8 cellular contexts compared by ENCODE assay signal in the genomic region with DNA sequence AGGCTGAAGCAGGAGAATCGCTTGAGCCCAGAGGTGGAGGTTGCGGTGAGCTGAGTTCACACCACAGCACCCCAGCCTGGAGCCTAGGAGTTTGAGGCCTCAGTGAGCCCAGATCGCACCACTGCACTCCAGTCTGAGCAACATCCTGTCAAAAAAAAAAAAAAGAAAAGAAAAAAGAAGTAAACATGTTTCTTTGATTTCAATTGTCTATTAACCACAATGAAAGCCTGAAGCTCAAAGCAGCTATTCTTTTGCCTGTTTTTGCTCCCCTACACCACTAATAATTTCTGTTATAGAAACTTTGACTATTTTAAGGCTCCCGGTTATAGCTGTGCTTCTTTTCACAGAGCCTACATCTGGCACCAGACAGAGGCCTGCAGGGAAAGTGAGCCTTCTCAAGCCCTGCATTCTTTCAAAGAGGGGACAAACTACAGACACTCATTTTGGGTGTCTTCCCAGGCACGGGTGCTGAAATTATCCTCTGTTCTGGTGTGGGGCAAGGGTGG. TPM values are rescaled to one million over a fixed set of nuclear protein-coding genes. Genes with fewer than 3 reads are reported as not detected.
A peak's percentile ranks its signal among the peaks of the same experiment; 100 is the strongest.
DNase-seq lines count a peak whose midpoint lies in the region; ATAC-seq and TF ChIP-seq lines count a peak whose summit lies in the region.

No MANE protein-coding gene starts in this region.

- no peak for TF ChIP-seq POLR2A in vagina (IDR thresholded peaks at IDR 0.05)

- peaks cover 10% of the 10 kb centered on the region for H3K27me3 Mint-ChIP-seq in brain
- peaks cover 2% of the 10 kb centered on the region for H3K27me3 Mint-ChIP-seq in nephron (ENCODE audit: low read depth)

- no peak for ATAC-seq in HG03280 (IDR thresholded peaks at IDR 0.05; ENCODE audit: unreplicated experiment)

- no peak overlapping the region for H3K4me3 Mint-ChIP-seq in brain
- H3K4me3 Mint-ChIP-seq in nephron, result no peak overlapping the region

- H3K27ac ChIP-seq in vagina, result peak overlapping the region; percentile 72

- H3K27ac Mint-ChIP-seq in brain, result peak overlapping the region in 4 of 5 experiments; percentile 45 to 79 (median 61)
- peak overlapping the region; percentile 49 to 92 (median 86) for H3K27ac Mint-ChIP-seq in nephron

- no peaks in the 10 kb centered on the region for H3K27me3 ChIP-seq in vagina

- no peaks in the 10 kb centered on the region for H3K9me3 ChIP-seq in vagina

- no peak overlapping the region for H3K4me3 ChIP-seq in vagina

- intact Hi-C loops in vagina (cut with DNase I), result no loop called here

- peaks cover 20% of the 10 kb centered on the region for H3K4me1 ChIP-seq in vagina

- H3K9me3 Mint-ChIP-seq in brain, result no peaks in the 10 kb centered on the region
- no peaks in the 10 kb centered on the region for H3K9me3 Mint-ChIP-seq in nephron

- DNase-seq in stimulated activated CD8-positive, alpha-beta memory T cell treated with anti-CD3 and anti-CD28 coated beads, Interleukin-12 subunit alpha, Interleukin-12 subunit beta, amount 100 ng/mL, for 1 hour (ENCODE audit: low read depth), result peak; percentile 29
- no peak for DNase-seq in stimulated activated CD8-positive, alpha-beta memory T cell treated with anti-CD3 and anti-CD28 coated beads, Interleukin-4, amount 100 ng/mL, for 48 hours
- no peak for DNase-seq in vagina (ENCODE audit: extremely low spot score in 2 of 2)
- no peak for DNase-seq in iPS-NIHi7 (ENCODE audit: extremely low spot score)
- DNase-seq in HuH-7 (ENCODE audit: low spot score), result no peak

- H3K4me1 Mint-ChIP-seq in brain (peaks cover 13% of the 10 kb centered on the region), nephron (peaks cover 16% of the 10 kb centered on the region)

- H3K36me3 Mint-ChIP-seq in brain (no peaks in the 10 kb centered on the region), nephron (ENCODE audit: low read depth) (no peaks in the 10 kb centered on the region)

- TF ChIP-seq CTCF in brain (conservative IDR thresholded peaks at IDR 0.05) (no peak), nephron (IDR thresholded peaks at IDR 0.05; ENCODE audit: unreplicated experiment in 3 of 3) (no peak), vagina (IDR thresholded peaks at IDR 0.05) (no peak)

- no peaks in the 10 kb centered on the region for H3K36me3 ChIP-seq in vagina

RNA-seq across cellular contexts. Expression of a gene that starts 14.1 kb away (rescaled TPM):
- polyA plus RNA-seq in brain (ENCODE audit: insufficient read depth, low read depth, low replicate concordance), result not detected
- 0.49 TPM for total RNA-seq in vagina

RNA-seq across cellular contexts. Expression of a gene that starts 28.9 kb away (rescaled TPM):
- 3.6 TPM for polyA plus RNA-seq in brain (ENCODE audit: insufficient read depth, low read depth, low replicate concordance)
- 3.4 TPM for total RNA-seq in vagina

RNA-seq across cellular contexts. Expression of a gene that starts 51.6 kb away (rescaled TPM):
- polyA plus RNA-seq in brain (ENCODE audit: insufficient read depth, low read depth, low replicate concordance), result 90.7 TPM
- 46.9 TPM for total RNA-seq in vagina

RNA-seq across cellular contexts. Expression of a gene that starts 52.0 kb away (rescaled TPM):
- 3.5 TPM for polyA plus RNA-seq in brain (ENCODE audit: insufficient read depth, low read depth, low replicate concordance)
- 1.7 TPM for total RNA-seq in vagina
